Comparison of ENCODE assay signal across 8 cellular contexts in genomic region chr4:6910960-6911874, GRCh38. TPM values are rescaled to one million over a fixed set of nuclear protein-coding genes. Genes with fewer than 3 reads are reported as not detected.
DNase-seq lines count a peak whose midpoint lies in the region; ATAC-seq and TF ChIP-seq lines count a peak whose summit lies in the region.

No MANE protein-coding gene starts in this region.

- peaks cover 8% of the 10 kb centered on the region for H3K36me3 Mint-ChIP-seq in activated CD4-positive, alpha-beta T cell treated with anti-CD3 and anti-CD28 coated beads for 36 hours (ENCODE audit: low read depth)
- peaks cover 2% of the 10 kb centered on the region for H3K36me3 Mint-ChIP-seq in activated CD8-positive, alpha-beta T cell treated with anti-CD3 and anti-CD28 coated beads, Interleukin-2, amount 10 ng/mL, durations not matched to agents 7 days and 5 days (ENCODE audit: low read depth)

- no peak for TF ChIP-seq EP300 in stomach (IDR thresholded peaks at IDR 0.05)

- H3K27me3 Mint-ChIP-seq in activated CD4-positive, alpha-beta T cell treated with anti-CD3 and anti-CD28 coated beads for 36 hours, result peaks cover 3% of the 10 kb centered on the region
- H3K27me3 Mint-ChIP-seq in activated CD8-positive, alpha-beta T cell treated with anti-CD3 and anti-CD28 coated beads, Interleukin-2, amount 10 ng/mL, durations not matched to agents 7 days and 5 days (ENCODE audit: low read depth), result no peaks in the 10 kb centered on the region

- peak overlapping the region; percentile 90 for H3K27ac Mint-ChIP-seq in activated CD4-positive, alpha-beta T cell treated with anti-CD3 and anti-CD28 coated beads for 36 hours
- peak overlapping the region; percentile 89 for H3K27ac Mint-ChIP-seq in activated CD8-positive, alpha-beta T cell treated with anti-CD3 and anti-CD28 coated beads, Interleukin-2, amount 10 ng/mL, durations not matched to agents 7 days and 5 days

- no peak for TF ChIP-seq POLR2A in stomach (IDR thresholded peaks at IDR 0.05)

- POLR2A ChIA-PET in activated CD4-positive, alpha-beta T cell treated with anti-CD3 and anti-CD28 coated beads for 36 hours (lab: Charles Lee), result interaction anchor here (0.7 kb wide), 1 partner anchor 224 kb away, joined by 4 read pairs; no protein-coding TSS in a partner anchor
- POLR2A ChIA-PET in activated CD8-positive, alpha-beta T cell treated with anti-CD3 and anti-CD28 coated beads, Interleukin-2, amount 10 ng/mL, durations not matched to agents 7 days and 5 days (lab: Charles Lee), result interaction anchor here (0.8 to 2.8 kb wide), 7 partner anchors 12 to 156 kb away, joined by 3 to 12 read pairs (median 5); partner anchors contain the start of gene GRPEL1

- TF ChIP-seq CTCF in left lung (IDR thresholded peaks at IDR 0.05), result no peak
- no peak for TF ChIP-seq CTCF in stomach (IDR thresholded peaks at IDR 0.05)

- intact Hi-C loops in activated CD4-positive, alpha-beta T cell treated with anti-CD3 and anti-CD28 coated beads for 36 hours (cut with DNase I, micrococcal nuclease), result loop anchor here in 1 of 2 experiments (2.0 to 10.0 kb wide), 2 partner anchors 16 to 134 kb away; partner anchors contain the start of gene TADA2B
- intact Hi-C loops in left lung (cut with DNase I) (no loop called here), stomach (cut with DNase I; ENCODE audit: low total_unique reads) (no loop called here)

- H3K27me3 ChIP-seq in left lung (peaks cover 0 to 14% of the 10 kb centered on the region in 2 donors), stomach (peaks cover 0 to 14% (median 0%) of the 10 kb centered on the region in 3 donors)

- no peak for DNase-seq in activated CD4-positive, alpha-beta T cell treated with anti-CD3 and anti-CD28 coated beads for 36 hours
- DNase-seq in activated CD4-positive, alpha-beta T cell treated with anti-CD3 and anti-CD28 coated beads, Interleukin-2, amount 50 U/mL, for 48 hours, result no peak
- DNase-seq in activated CD8-positive, alpha-beta T cell treated with anti-CD3 and anti-CD28 coated beads, Interleukin-2, amount 10 ng/mL, durations not matched to agents 7 days and 5 days, result no peak
- DNase-seq in left lung, result no peak
- no peak for DNase-seq in stomach
- DNase-seq in HuH-7 (ENCODE audit: low spot score), result no peak
- DNase-seq in medulla oblongata (ENCODE audit: extremely low spot score), result no peak
- no peak for DNase-seq in NCI-H1048 (lab: John Stamatoyannopoulos, UW)

- H3K9me3 Mint-ChIP-seq in activated CD4-positive, alpha-beta T cell treated with anti-CD3 and anti-CD28 coated beads for 36 hours (ENCODE audit: low read depth), result no peaks in the 10 kb centered on the region
- H3K9me3 Mint-ChIP-seq in activated CD8-positive, alpha-beta T cell treated with anti-CD3 and anti-CD28 coated beads, Interleukin-2, amount 10 ng/mL, durations not matched to agents 7 days and 5 days (ENCODE audit: insufficient read depth), result no peaks in the 10 kb centered on the region

- H3K4me3 ChIP-seq in left lung (peak overlapping the region; percentile 80 to 83), stomach (peak overlapping the region; percentile 79 to 95 (median 82))

- CTCF ChIA-PET in activated CD4-positive, alpha-beta T cell treated with anti-CD3 and anti-CD28 coated beads for 36 hours (lab: Charles Lee), result interaction anchor here (0.6 to 1.9 kb wide), 10 partner anchors 11 to 206 kb away, joined by 3 to 8 read pairs (median 4); no protein-coding TSS in a partner anchor
- CTCF ChIA-PET in activated CD8-positive, alpha-beta T cell treated with anti-CD3 and anti-CD28 coated beads, Interleukin-2, amount 10 ng/mL, durations not matched to agents 7 days and 5 days (lab: Charles Lee), result interaction anchor here (1.2 to 6.0 kb wide), 7 partner anchors 12 to 76 kb away, joined by 3 to 39 read pairs (median 6); no protein-coding TSS in a partner anchor

- no peaks in the 10 kb centered on the region for H3K36me3 ChIP-seq in left lung
- H3K36me3 ChIP-seq in stomach, result no peaks in the 10 kb centered on the region

- WGBS in stomach, 5 donors, result 75 to 89% (median 81%) methylated on average over 14 to 15 of the region's 15 CpGs

- H3K4me3 Mint-ChIP-seq in activated CD4-positive, alpha-beta T cell treated with anti-CD3 and anti-CD28 coated beads for 36 hours, result peak overlapping the region; percentile 94
- peak overlapping the region; percentile 87 for H3K4me3 Mint-ChIP-seq in activated CD8-positive, alpha-beta T cell treated with anti-CD3 and anti-CD28 coated beads, Interleukin-2, amount 10 ng/mL, durations not matched to agents 7 days and 5 days

- H3K9me3 ChIP-seq in left lung (no peaks in the 10 kb centered on the region), stomach (no peaks in the 10 kb centered on the region)

- no peak for ATAC-seq in activated CD4-positive, alpha-beta T cell treated with anti-CD3 and anti-CD28 coated beads for 36 hours
- no peak for ATAC-seq in activated CD8-positive, alpha-beta T cell treated with anti-CD3 and anti-CD28 coated beads, Interleukin-2, amount 10 ng/mL, durations not matched to agents 7 days and 5 days
- ATAC-seq in left lung, result no peak

- H3K27ac ChIP-seq in left lung (peak overlapping the region in 1 of 2 donors; percentile 99), stomach (peak overlapping the region; percentile 96 to 100 (median 99))

- peaks cover 54% of the 10 kb centered on the region for H3K4me1 Mint-ChIP-seq in activated CD4-positive, alpha-beta T cell treated with anti-CD3 and anti-CD28 coated beads for 36 hours
- H3K4me1 Mint-ChIP-seq in activated CD8-positive, alpha-beta T cell treated with anti-CD3 and anti-CD28 coated beads, Interleukin-2, amount 10 ng/mL, durations not matched to agents 7 days and 5 days (ENCODE audit: low read depth), result peaks cover 54% of the 10 kb centered on the region

- H3K4me1 ChIP-seq in left lung (peaks cover 13 to 77% of the 10 kb centered on the region in 2 donors), stomach (peaks cover 48 to 77% (median 69%) of the 10 kb centered on the region in 4 donors)

RNA-seq across cellular contexts. Expression of gene TBC1D14, which starts 1.6 kb away (rescaled TPM):
- total RNA-seq in activated CD4-positive, alpha-beta T cell treated with anti-CD3 and anti-CD28 coated beads for 36 hours, result 10 to 100 TPM; 36.7 to 44.0 TPM
- total RNA-seq in activated CD8-positive, alpha-beta T cell treated with anti-CD3 and anti-CD28 coated beads, Interleukin-2, amount 10 ng/mL, durations not matched to agents 7 days and 5 days, result 10 to 100 TPM; 39.4 to 39.8 TPM
- 10 to 100 TPM; 45.6 to 73.4 TPM for total RNA-seq in left lung
- total RNA-seq in stomach, result 10 to 100 TPM; 33.5 to 72.4 (median 40.8) TPM
- 10 to 100 TPM; 19.5 to 42.5 (median 40.0) TPM for polyA plus RNA-seq in stomach
